ENCODE assay signal across 1 cellular context in the genomic region with DNA sequence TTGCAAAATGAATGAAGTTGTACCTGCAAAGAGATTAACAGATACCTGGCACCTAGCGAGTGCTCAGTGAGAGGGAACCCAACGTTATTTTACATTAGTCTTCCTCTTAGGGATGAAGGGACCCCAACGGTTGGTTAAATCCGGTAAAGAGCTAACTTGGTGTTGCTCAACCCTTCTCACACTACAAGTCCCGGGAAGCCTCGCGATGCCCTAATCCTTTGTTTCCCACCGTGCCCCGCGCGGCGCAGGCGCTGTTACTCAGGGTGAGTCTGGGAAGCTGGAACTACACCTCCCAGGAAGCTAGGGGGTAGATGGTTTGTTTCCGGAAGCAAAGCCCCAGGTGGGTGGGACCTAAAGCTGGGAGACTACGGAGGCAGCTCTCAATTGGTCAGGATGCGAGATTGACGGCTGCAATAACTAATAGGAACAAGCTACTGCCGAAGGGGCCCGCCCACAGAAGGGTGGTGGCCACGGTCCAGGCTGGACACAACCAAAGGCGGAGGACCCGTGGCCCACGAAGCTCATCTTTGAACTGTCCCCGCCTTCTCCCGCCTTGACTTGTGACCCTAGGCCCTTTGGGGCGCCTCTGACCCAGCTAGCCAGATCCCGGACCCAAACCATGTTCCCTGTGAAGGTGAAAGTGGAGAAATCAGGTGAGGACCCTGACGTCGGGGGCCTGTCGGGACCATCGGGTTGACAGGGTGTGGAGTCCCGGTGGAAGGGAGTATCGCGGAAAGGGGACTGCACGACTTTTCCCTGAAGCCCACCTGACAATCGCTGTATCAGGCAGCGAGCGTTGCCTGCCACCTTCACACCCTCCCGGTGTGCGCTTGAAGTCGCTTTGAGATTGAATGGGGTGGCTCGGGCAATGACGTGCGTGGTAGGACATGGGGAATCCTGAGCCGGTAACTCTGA.
TF ChIP-seq lines count a peak whose summit lies in the region.

A gene with protein sequence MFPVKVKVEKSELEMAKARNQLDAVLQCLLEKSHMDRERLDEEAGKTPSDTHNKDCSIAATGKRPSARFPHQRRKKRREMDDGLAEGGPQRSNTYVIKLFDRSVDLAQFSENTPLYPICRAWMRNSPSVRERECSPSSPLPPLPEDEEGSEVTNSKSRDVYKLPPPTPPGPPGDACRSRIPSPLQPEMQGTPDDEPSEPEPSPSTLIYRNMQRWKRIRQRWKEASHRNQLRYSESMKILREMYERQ (plus strand): TSS at position 471 of the 915 bp plus-strand sequence. CDS start 149 bp downstream, at position 620.

TF ChIP-seq in K562, 482 proteins besides CTCF, POLR2A, EP300 and RAD21 (continued from another document):
- TF ChIP-seq NR0B1 (IDR thresholded peaks at IDR 0.05; ENCODE audit: partially characterized antibody) (no peak), ZNF212 (CRISPR knock-in tag; IDR thresholded peaks at IDR 0.05) (no peak), SIX5 (IDR thresholded peaks at IDR 0.05; ENCODE audit: borderline replicate concordance in 1 of 2, insufficient read depth in 1 of 2, low read depth in 1 of 2, low read length in 2 of 2) (peak; percentile 91 to 95), PHF20 (IDR thresholded peaks at IDR 0.05; ENCODE audit: partially characterized antibody) (peak; percentile 49), CBX5 (IDR thresholded peaks at IDR 0.05; ENCODE audit: borderline replicate concordance, low read depth) (no peak), PHF8 (IDR thresholded peaks at IDR 0.05; ENCODE audit: borderline replicate concordance, low read length) (peak; percentile 96), GATA2 (CRISPR knock-in tag; IDR thresholded peaks at IDR 0.05) (no peak; the same call in 1 of the 2 replicates)
